ENCODE assay signal across 27 cellular contexts in the genomic region with DNA sequence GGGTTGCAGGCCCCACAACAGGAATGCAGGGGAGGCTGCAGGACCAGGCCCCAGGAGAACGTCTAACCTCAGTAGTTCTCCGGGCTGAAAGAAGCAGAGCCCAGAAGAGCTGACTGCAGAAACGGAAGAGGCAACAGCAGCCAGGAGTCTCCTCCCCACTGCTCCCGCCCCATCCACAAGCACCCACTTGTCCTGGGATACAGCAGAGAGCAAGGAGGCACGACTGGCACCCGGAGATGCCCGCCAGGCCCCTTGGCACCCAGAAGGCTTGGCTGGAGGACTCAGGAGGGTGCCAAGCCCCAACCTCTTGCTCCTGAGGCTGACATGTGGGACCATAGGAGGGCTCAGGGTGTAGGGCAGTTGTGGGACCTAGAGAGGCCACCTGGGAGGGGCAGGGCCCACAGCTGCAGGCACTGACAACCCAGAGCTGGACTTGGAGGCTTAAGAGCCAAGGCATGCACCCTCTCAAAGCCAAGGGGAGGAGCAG. TPM values are rescaled to one million over a fixed set of nuclear protein-coding genes. Genes with fewer than 3 reads are reported as not detected.
DNase-seq lines count a peak whose midpoint lies in the region; ATAC-seq and TF ChIP-seq lines count a peak whose summit lies in the region.
"Had no signal": no experiment of that assay in that cellular context is flagged by ENCODE, and none has a peak within 500 bp of the region (broad histone marks: within the 10 kb centered on the region; RNA-seq: fewer than 3 reads in every experiment).

No MANE protein-coding gene starts in this region.

- POLR2A ChIA-PET in activated CD4-positive, alpha-beta memory T cell treated with anti-CD3 and anti-CD28 coated beads, Interleukin-2, amount 10 ng/mL, durations not matched to agents 7 days and 5 days (lab: Charles Lee) = no interaction called here

- no peaks in the 10 kb centered on the region for H3K9me3 Mint-ChIP-seq in activated T-cell treated with anti-CD3 and anti-CD28 coated beads, Interleukin-2, amount 50 U/mL, for 24 hours
- no peaks in the 10 kb centered on the region for H3K9me3 Mint-ChIP-seq in activated T-cell treated with anti-CD3 and anti-CD28 coated beads, Interleukin-2, amount 50 U/mL, for 4 hours
- no peaks in the 10 kb centered on the region for H3K9me3 Mint-ChIP-seq in activated CD4-positive, alpha-beta memory T cell treated with anti-CD3 and anti-CD28 coated beads, Interleukin-2, amount 10 ng/mL, durations not matched to agents 7 days and 5 days
- H3K9me3 Mint-ChIP-seq in activated naive CD8-positive, alpha-beta T cell treated with anti-CD3 and anti-CD28 coated beads for 36 hours = no peaks in the 10 kb centered on the region
- H3K9me3 Mint-ChIP-seq: H9 had no signal

- no peak for ATAC-seq in activated T-cell treated with anti-CD3 and anti-CD28 coated beads, Interleukin-2, amount 50 U/mL, for 4 hours
- ATAC-seq: activated CD4-positive, alpha-beta T cell treated with anti-CD3 and anti-CD28 coated beads for 36 hours; GM12878; K562 had no signal

- no peaks in the 10 kb centered on the region for H3K27me3 Mint-ChIP-seq in activated T-cell treated with anti-CD3 and anti-CD28 coated beads, Interleukin-2, amount 50 U/mL, for 24 hours
- no peaks in the 10 kb centered on the region for H3K27me3 Mint-ChIP-seq in activated T-cell treated with anti-CD3 and anti-CD28 coated beads, Interleukin-2, amount 50 U/mL, for 4 hours (ENCODE audit: low read depth)
- no peaks in the 10 kb centered on the region for H3K27me3 Mint-ChIP-seq in activated CD4-positive, alpha-beta memory T cell treated with anti-CD3 and anti-CD28 coated beads, Interleukin-2, amount 10 ng/mL, durations not matched to agents 7 days and 5 days
- no peaks in the 10 kb centered on the region for H3K27me3 Mint-ChIP-seq in activated naive CD8-positive, alpha-beta T cell treated with anti-CD3 and anti-CD28 coated beads for 36 hours
- H3K27me3 Mint-ChIP-seq: activated CD4-positive, alpha-beta T cell treated with anti-CD3 and anti-CD28 coated beads for 36 hours had no signal

- H3K4me1 Mint-ChIP-seq in activated T-cell treated with anti-CD3 and anti-CD28 coated beads, Interleukin-2, amount 50 U/mL, for 24 hours (ENCODE audit: low read depth) = peaks cover 13% of the 10 kb centered on the region
- H3K4me1 Mint-ChIP-seq in activated T-cell treated with anti-CD3 and anti-CD28 coated beads, Interleukin-2, amount 50 U/mL, for 4 hours (ENCODE audit: low read depth) = peaks cover 9% of the 10 kb centered on the region
- H3K4me1 Mint-ChIP-seq in activated CD4-positive, alpha-beta memory T cell treated with anti-CD3 and anti-CD28 coated beads, Interleukin-2, amount 10 ng/mL, durations not matched to agents 7 days and 5 days = peaks cover 18% of the 10 kb centered on the region
- peaks cover 5% of the 10 kb centered on the region for H3K4me1 Mint-ChIP-seq in activated naive CD8-positive, alpha-beta T cell treated with anti-CD3 and anti-CD28 coated beads for 36 hours

- H3K27me3 ChIP-seq in esophagus squamous epithelium = peaks cover 0 to 19% (median 0%) of the 10 kb centered on the region in 4 donors
- H3K27me3 ChIP-seq: ascending aorta had no signal

- TF ChIP-seq CTCF in esophagus squamous epithelium (IDR thresholded peaks at IDR 0.05) = no peak
- no peak for TF ChIP-seq CTCF in GM10266 (IDR thresholded peaks at IDR 0.05; ENCODE audit: control insufficient read depth, insufficient read depth, low read depth, missing control alignments)

- H3K36me3 Mint-ChIP-seq in activated T-cell treated with anti-CD3 and anti-CD28 coated beads, Interleukin-2, amount 50 U/mL, for 24 hours (ENCODE audit: low read depth) = no peaks in the 10 kb centered on the region
- H3K36me3 Mint-ChIP-seq in activated T-cell treated with anti-CD3 and anti-CD28 coated beads, Interleukin-2, amount 50 U/mL, for 4 hours (ENCODE audit: insufficient read depth) = no peaks in the 10 kb centered on the region
- H3K36me3 Mint-ChIP-seq in activated CD4-positive, alpha-beta memory T cell treated with anti-CD3 and anti-CD28 coated beads, Interleukin-2, amount 10 ng/mL, durations not matched to agents 7 days and 5 days (ENCODE audit: low read depth) = no peaks in the 10 kb centered on the region
- H3K36me3 Mint-ChIP-seq in activated naive CD8-positive, alpha-beta T cell treated with anti-CD3 and anti-CD28 coated beads for 36 hours = no peaks in the 10 kb centered on the region

- 56% methylated on average over 4 of the region's 7 CpGs; no CpG with 5 or more reads in 1 of the 2 donors for WGBS in esophagus squamous epithelium, 2 donors

- peak overlapping the region in 3 of 4 donors; percentile 27 to 61 (median 52) for H3K27ac ChIP-seq in esophagus squamous epithelium
- H3K27ac ChIP-seq: C4-2B had no signal

- H3K27ac Mint-ChIP-seq in activated T-cell treated with anti-CD3 and anti-CD28 coated beads, Interleukin-2, amount 50 U/mL, for 24 hours = no peak overlapping the region
- no peak overlapping the region for H3K27ac Mint-ChIP-seq in activated CD4-positive, alpha-beta memory T cell treated with anti-CD3 and anti-CD28 coated beads, Interleukin-2, amount 10 ng/mL, durations not matched to agents 7 days and 5 days
- H3K27ac Mint-ChIP-seq in activated naive CD8-positive, alpha-beta T cell treated with anti-CD3 and anti-CD28 coated beads for 36 hours = no peak overlapping the region
- H3K27ac Mint-ChIP-seq: activated CD4-positive, alpha-beta T cell treated with anti-CD3 and anti-CD28 coated beads for 36 hours; H9 had no signal

- no peaks in the 10 kb centered on the region for H3K36me3 ChIP-seq in esophagus squamous epithelium
- H3K36me3 ChIP-seq: ascending aorta had no signal

- intact Hi-C loops in esophagus squamous epithelium (cut with DNase I) = no loop called here

- DNase-seq in activated T-cell treated with anti-CD3 and anti-CD28 coated beads, Interleukin-2, amount 50 U/mL, for 24 hours = peak; percentile 24
- no peak for DNase-seq in activated T-cell treated with anti-CD3 and anti-CD28 coated beads, Interleukin-2, amount 50 U/mL, for 4 hours
- DNase-seq in activated CD4-positive, alpha-beta memory T cell treated with anti-CD3 and anti-CD28 coated beads, Interleukin-2, amount 10 ng/mL, durations not matched to agents 7 days and 5 days = peak; percentile 12
- DNase-seq in esophagus squamous epithelium (lab: John Stamatoyannopoulos, UW) = no peak
- peak; percentile 6 for DNase-seq in retina
- DNase-seq in activated naive CD8-positive, alpha-beta T cell treated with anti-CD3 and anti-CD28 coated beads for 36 hours = no peak
- DNase-seq in GM10266 (ENCODE audit: extremely low spot score) = no peak
- DNase-seq in DMS 273 (lab: John Stamatoyannopoulos, UW; ENCODE audit: unreplicated experiment) = no peak
- DNase-seq: activated CD4-positive, alpha-beta T cell treated with anti-CD3 and anti-CD28 coated beads for 36 hours; activated naive CD4-positive, alpha-beta T cell treated with Interleukin-2 at 50 U/mL for 16 hours; effector CD8-positive, alpha-beta T cell; GDM1; glutamatergic neuron; H9; NCI-H187; NCI-H748 treated with DMSO at 0.1 percent for 48 hours; nucleus accumbens; SHP77; stimulated activated CD4-positive, alpha-beta T cell treated with anti-CD3 and anti-CD28 coated beads, Interleukin-12 subunit alpha, Interleukin-12 subunit beta, amount 100 ng/mL, for 4 hours; T-helper 1 cell had no signal

- H3K4me3 Mint-ChIP-seq in activated T-cell treated with anti-CD3 and anti-CD28 coated beads, Interleukin-2, amount 50 U/mL, for 24 hours = no peak overlapping the region
- no peak overlapping the region for H3K4me3 Mint-ChIP-seq in activated T-cell treated with anti-CD3 and anti-CD28 coated beads, Interleukin-2, amount 50 U/mL, for 4 hours
- H3K4me3 Mint-ChIP-seq in activated CD4-positive, alpha-beta memory T cell treated with anti-CD3 and anti-CD28 coated beads, Interleukin-2, amount 10 ng/mL, durations not matched to agents 7 days and 5 days = no peak overlapping the region
- no peak overlapping the region for H3K4me3 Mint-ChIP-seq in activated naive CD8-positive, alpha-beta T cell treated with anti-CD3 and anti-CD28 coated beads for 36 hours
- H3K4me3 Mint-ChIP-seq: activated CD4-positive, alpha-beta T cell treated with anti-CD3 and anti-CD28 coated beads for 36 hours; H9 had no signal

- H3K9me3 ChIP-seq in esophagus squamous epithelium = no peaks in the 10 kb centered on the region
- H3K9me3 ChIP-seq: ascending aorta had no signal

- CTCF ChIA-PET in activated CD4-positive, alpha-beta memory T cell treated with anti-CD3 and anti-CD28 coated beads, Interleukin-2, amount 10 ng/mL, durations not matched to agents 7 days and 5 days (lab: Charles Lee) = no interaction called here

- no peak for TF ChIP-seq POLR2A in esophagus squamous epithelium (IDR thresholded peaks at IDR 0.05)

- no peak overlapping the region for H3K4me3 ChIP-seq in esophagus squamous epithelium
- H3K4me3 ChIP-seq: ascending aorta, GM12878, K562 had no signal

- peaks cover 31 to 85% (median 48%) of the 10 kb centered on the region in 3 donors for H3K4me1 ChIP-seq in esophagus squamous epithelium

RNA-seq across cellular contexts. Expression of a gene that starts 29.0 kb away (rescaled TPM):
- total RNA-seq in activated T-cell treated with anti-CD3 and anti-CD28 coated beads, Interleukin-2, amount 50 U/mL, for 4 hours = 1 to 10 TPM in 1 of 3 donors, under 1 TPM in 2; 0.50 to 1.2 (median 0.54) TPM
- 1 to 10 TPM; 3.2 to 3.4 TPM for total RNA-seq in activated CD4-positive, alpha-beta memory T cell treated with anti-CD3 and anti-CD28 coated beads, Interleukin-2, amount 10 ng/mL, durations not matched to agents 7 days and 5 days
- total RNA-seq in esophagus squamous epithelium = 100 to 1,000 TPM in 1 of 4 donors, 10 to 100 TPM in 3; 34.7 to 201 (median 59.2) TPM
- total RNA-seq in activated naive CD8-positive, alpha-beta T cell treated with anti-CD3 and anti-CD28 coated beads for 36 hours = 1 to 10 TPM in 1 of 2 experiments, under 1 TPM in 1; 0.89 to 1.4 TPM

RNA-seq across cellular contexts. Expression of a gene that starts 37.2 kb away (rescaled TPM):
- total RNA-seq in activated T-cell treated with anti-CD3 and anti-CD28 coated beads, Interleukin-2, amount 50 U/mL, for 4 hours = under 1 TPM in 2 of 3 donors, not detected in 1; 0.16 to 0.38 TPM
- 1 to 10 TPM; 2.1 to 3.2 TPM for total RNA-seq in activated CD4-positive, alpha-beta memory T cell treated with anti-CD3 and anti-CD28 coated beads, Interleukin-2, amount 10 ng/mL, durations not matched to agents 7 days and 5 days
- total RNA-seq in esophagus squamous epithelium = not detected
- 1 to 10 TPM; 1.6 to 2.0 TPM for total RNA-seq in activated naive CD8-positive, alpha-beta T cell treated with anti-CD3 and anti-CD28 coated beads for 36 hours
- total RNA-seq: ascending aorta, cerebellum, fibroblast of lung, K562, lower leg skin had no signal

Comparison
In these comparisons a context has a peak if more than half of its experiments do, and no peak if none do; other contexts are left out.
1. DNase-seq: peak in activated T-cell treated with anti-CD3 and anti-CD28 coated beads, Interleukin-2, amount 50 U/mL, for 24 hours (single experiment), activated CD4-positive, alpha-beta memory T cell treated with anti-CD3 and anti-CD28 coated beads, Interleukin-2, amount 10 ng/mL, durations not matched to agents 7 days and 5 days (single experiment) and retina (single experiment); none in activated T-cell treated with anti-CD3 and anti-CD28 coated beads, Interleukin-2, amount 50 U/mL, for 4 hours (single experiment), esophagus squamous epithelium (single experiment), activated naive CD8-positive, alpha-beta T cell treated with anti-CD3 and anti-CD28 coated beads for 36 hours (single experiment), GM10266 (single experiment) and DMS 273 (single experiment).
2. RNA of a gene that starts 29.0 kb away (total RNA-seq): 34.7 to 201 TPM in esophagus squamous epithelium; 3.2 to 3.4 TPM in activated CD4-positive, alpha-beta memory T cell treated with anti-CD3 and anti-CD28 coated beads, Interleukin-2, amount 10 ng/mL, durations not matched to agents 7 days and 5 days, 0.89 to 1.4 TPM in activated naive CD8-positive, alpha-beta T cell treated with anti-CD3 and anti-CD28 coated beads for 36 hours and 0.50 to 1.2 TPM in activated T-cell treated with anti-CD3 and anti-CD28 coated beads, Interleukin-2, amount 50 U/mL, for 4 hours; every median in the first group is over 4 times any median in the second.